In the genomic region with DNA sequence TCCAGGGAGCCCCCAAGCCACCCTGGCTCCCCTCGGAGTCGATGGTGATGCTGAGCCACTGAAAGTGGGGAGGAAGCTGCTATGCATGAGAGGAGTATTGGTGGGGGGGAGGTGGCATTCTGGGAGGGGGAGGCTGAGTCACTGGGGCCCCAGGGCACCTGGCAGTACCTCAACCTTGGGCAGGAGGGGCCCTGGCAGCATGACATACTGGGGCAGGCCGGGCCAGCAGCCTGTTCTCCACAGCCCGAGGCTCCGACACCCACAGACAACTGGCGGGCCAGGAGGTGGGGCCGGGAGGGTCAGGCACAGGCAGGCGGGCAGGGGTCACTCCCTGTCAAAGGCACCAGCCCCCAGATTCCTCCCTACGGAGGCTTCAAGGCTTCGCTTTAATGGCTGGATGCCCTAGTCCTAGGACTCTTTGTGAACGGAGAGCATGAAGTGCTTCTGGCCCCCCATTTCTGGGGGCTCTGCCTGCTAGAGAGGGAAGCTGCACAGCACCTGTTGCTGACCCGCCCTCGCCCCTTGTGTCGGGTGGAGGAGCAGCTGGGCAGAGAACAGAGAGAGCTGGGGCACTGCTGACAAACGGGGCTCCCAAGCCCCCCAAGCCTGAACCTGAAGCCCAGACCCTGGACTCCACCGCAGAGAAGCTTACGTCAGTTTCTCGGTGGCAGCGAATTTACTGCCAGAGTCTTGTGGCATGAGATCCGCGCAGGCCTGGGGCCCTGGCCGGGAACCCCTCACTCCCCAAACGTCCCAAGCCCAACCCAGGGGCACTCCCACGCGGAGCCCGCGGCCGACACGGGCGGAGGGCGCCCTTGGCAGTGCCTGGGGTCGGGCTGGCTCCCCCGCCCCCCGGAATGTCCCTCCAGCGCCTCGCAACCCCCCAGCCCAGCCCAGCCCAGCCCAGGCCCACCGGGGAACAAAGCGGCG, we compare ENCODE assay signal across 8 cellular contexts. TPM values are rescaled to one million over a fixed set of nuclear protein-coding genes. Genes with fewer than 3 reads are reported as not detected.
DNase-seq lines count a peak whose midpoint lies in the region; TF ChIP-seq lines count a peak whose summit lies in the region.

No MANE protein-coding gene starts in this region.

- H3K79me1 ChIP-seq in mesendoderm (ENCODE audit: low read length) = peaks cover 14% of the 10 kb centered on the region

- H3K9me3 Mint-ChIP-seq in dendritic cell treated with granulocyte-macrophage colony-stimulating factor and Interleukin-4, amounts not matched to agents 40 ng/mL and 50 ng/mL, for 4 days = no peaks in the 10 kb centered on the region

- H3K4me2 ChIP-seq in OCI-LY3 (ENCODE audit: low read length) (peak overlapping the region; percentile 90), mesendoderm (ENCODE audit: low read length) (peak overlapping the region; percentile 83)

- no peak overlapping the region for H4K8ac ChIP-seq in mesendoderm (ENCODE audit: low read depth, low read length)

- no peak for TF ChIP-seq CTCF in OCI-LY3 (IDR thresholded peaks at IDR 0.05; ENCODE audit: low read depth, low read length)

- no peak overlapping the region for H2BK15ac ChIP-seq in mesendoderm (replicated peaks; ENCODE audit: low read depth)

- in situ Hi-C loops in Caki2 (cut with HindIII; ENCODE audit: low pct_unique_long_range_greater_than_20kb, low sequenced_read_pairs) = no loop called here

- H3K4me1 Mint-ChIP-seq in dendritic cell treated with granulocyte-macrophage colony-stimulating factor and Interleukin-4, amounts not matched to agents 40 ng/mL and 50 ng/mL, for 4 days (ENCODE audit: low read depth) = peaks cover 26% of the 10 kb centered on the region

- H3K36me3 Mint-ChIP-seq in dendritic cell treated with granulocyte-macrophage colony-stimulating factor and Interleukin-4, amounts not matched to agents 40 ng/mL and 50 ng/mL, for 4 days (ENCODE audit: low read depth) = no peaks in the 10 kb centered on the region

- peak overlapping the region; percentile 22; the same call in 1 of the 2 replicates for H2AFZ ChIP-seq in OCI-LY3 (ENCODE audit: low read depth, low read length)

- intact Hi-C loops in dendritic cell treated with granulocyte-macrophage colony-stimulating factor and Interleukin-4, amounts not matched to agents 40 ng/mL and 50 ng/mL, for 4 days (cut with micrococcal nuclease) = loop anchor here (5.0 kb wide), 1 partner anchor 87 kb away; no protein-coding TSS in a partner anchor

- H3K9ac ChIP-seq in OCI-LY3 (ENCODE audit: low read length) (peak overlapping the region; percentile 73), mesendoderm (ENCODE audit: low read length) (peak overlapping the region; percentile 85)

- DNase-seq in Caki2 (ENCODE audit: low read depth) (peak; percentile 48), mesendoderm (peak; percentile 37), ecto neural progenitor cell (ENCODE audit: low spot score) (no peak), foreskin melanocyte (no peak), NOMO-1 treated with dmso at 0.1 percent for 144 hours (lab: John Stamatoyannopoulos, UW; ENCODE audit: unreplicated experiment) (no peak)
- no peak for DNase-seq in activated CD4-positive, alpha-beta T cell treated with anti-CD3 and anti-CD28 coated beads for 4 hours

- H3K79me2 ChIP-seq in OCI-LY3 (ENCODE audit: low read length) = peaks cover 8% of the 10 kb centered on the region
- peaks cover 2% of the 10 kb centered on the region for H3K79me2 ChIP-seq in mesendoderm (ENCODE audit: control insufficient read depth, insufficient read depth, low read length)

- H3K27me3 ChIP-seq in OCI-LY3 (ENCODE audit: low read depth, low read length) = no peaks in the 10 kb centered on the region
- no peaks in the 10 kb centered on the region for H3K27me3 ChIP-seq in mesendoderm (ENCODE audit: insufficient read depth, low read length, poor library complexity)

- H3K27ac ChIP-seq in OCI-LY3 (ENCODE audit: low read length) = 0 out of 2 replicates have a peak overlapping the region, but pooled peaks have one; percentile 9
- H3K27ac ChIP-seq in mesendoderm (ENCODE audit: low read depth, low read length) = peak overlapping the region; percentile 31

- no peak overlapping the region for H3K23ac ChIP-seq in mesendoderm (ENCODE audit: low read length)

- H3K4me3 ChIP-seq in OCI-LY3 (ENCODE audit: low read length) (peak overlapping the region; percentile 89), mesendoderm (ENCODE audit: low read length) (peak overlapping the region; percentile 67)

- H3K4me3 Mint-ChIP-seq in dendritic cell treated with granulocyte-macrophage colony-stimulating factor and Interleukin-4, amounts not matched to agents 40 ng/mL and 50 ng/mL, for 4 days = peak overlapping the region; percentile 34

- peaks cover 7% of the 10 kb centered on the region for H3K36me3 ChIP-seq in OCI-LY3 (replicated peaks; ENCODE audit: low read depth, low read length)
- H3K36me3 ChIP-seq in mesendoderm (ENCODE audit: control insufficient read depth, insufficient read depth, low read length) = no peaks in the 10 kb centered on the region

- H3K4me1 ChIP-seq in OCI-LY3 (ENCODE audit: low read length) (peaks cover 25% of the 10 kb centered on the region), mesendoderm (ENCODE audit: control insufficient read depth, low read depth, low read length) (peaks cover 3% of the 10 kb centered on the region)

- peak overlapping the region; percentile 94 for H3K18ac ChIP-seq in mesendoderm (ENCODE audit: low read length)

- peak overlapping the region; percentile 88 for H3K56ac ChIP-seq in mesendoderm (ENCODE audit: low read length)

- H3K4ac ChIP-seq in mesendoderm (ENCODE audit: low read depth, low read length) = peak overlapping the region; percentile 89

- no peak overlapping the region for H2AK5ac ChIP-seq in mesendoderm (ENCODE audit: low read length)

- no peak overlapping the region for H3K27ac Mint-ChIP-seq in dendritic cell treated with granulocyte-macrophage colony-stimulating factor and Interleukin-4, amounts not matched to agents 40 ng/mL and 50 ng/mL, for 4 days

- no peak overlapping the region for H4K5ac ChIP-seq in mesendoderm (ENCODE audit: low read length)

- peaks cover 6% of the 10 kb centered on the region; the same call in 1 of the 2 replicates for H4K20me1 ChIP-seq in OCI-LY3 (ENCODE audit: insufficient read depth, low read length)

- no peaks in the 10 kb centered on the region for H3K9me3 ChIP-seq in OCI-LY3 (ENCODE audit: insufficient read depth, low read length)

- H2BK5ac ChIP-seq in mesendoderm (ENCODE audit: low read length) = no peak overlapping the region

- peaks cover 42% of the 10 kb centered on the region for H3K27me3 Mint-ChIP-seq in dendritic cell treated with granulocyte-macrophage colony-stimulating factor and Interleukin-4, amounts not matched to agents 40 ng/mL and 50 ng/mL, for 4 days

- no CpG with 5 or more reads among the region's 39 CpGs for WGBS in mesendoderm (ENCODE audit: extremely low coverage, insufficient coverage, low lambda C conversion rate)

- peak overlapping the region; percentile 52 for H2BK120ac ChIP-seq in mesendoderm (ENCODE audit: low read depth, low read length)

RNA-seq across cellular contexts. Expression of a gene that starts 0.8 kb away (rescaled TPM):
- 12.9 and 16.9 TPM in 2 replicates for total RNA-seq in Caki2 (2014; rRNA removed; shearing (Covaris generic); ENCODE audit: low replicate concordance)
- polyA plus RNA-seq in mesendoderm (2013, experiment 1 of 2) = 11.7 TPM
- 12.0 TPM for polyA plus RNA-seq in mesendoderm (2013, experiment 2 of 2)

RNA-seq across cellular contexts. Expression of a gene that starts 1.8 kb away (rescaled TPM):
- total RNA-seq in Caki2 (2014; rRNA removed; shearing (Covaris generic); ENCODE audit: low replicate concordance) = 53.3 and 78.0 TPM in 2 replicates
- polyA plus RNA-seq in mesendoderm (2013, experiment 1 of 2) = 24.5 TPM
- polyA plus RNA-seq in mesendoderm (2013, experiment 2 of 2) = 22.1 TPM

RNA-seq across cellular contexts. Expression of a gene that starts 10.9 kb away (rescaled TPM):
- total RNA-seq in Caki2 (2014; rRNA removed; shearing (Covaris generic); ENCODE audit: low replicate concordance) = 34.2 and 42.5 TPM in 2 replicates
- polyA plus RNA-seq in mesendoderm (2013, experiment 1 of 2) = 29.1 TPM
- polyA plus RNA-seq in mesendoderm (2013, experiment 2 of 2) = 29.4 TPM

RNA-seq across cellular contexts. Expression of a gene that starts 58.1 kb away (rescaled TPM):
- total RNA-seq in Caki2 (2014; rRNA removed; shearing (Covaris generic); ENCODE audit: low replicate concordance) = 65.8 and 66.0 TPM in 2 replicates
- polyA plus RNA-seq in mesendoderm (2013, experiment 1 of 2) = 32.9 TPM
- polyA plus RNA-seq in mesendoderm (2013, experiment 2 of 2) = 32.7 TPM

Comparison
In these comparisons a context has a peak if more than half of its experiments do, and no peak if none do; other contexts are left out.
1. DNase-seq: peak in Caki2 (single experiment) and mesendoderm (single experiment); none in ecto neural progenitor cell (single experiment), foreskin melanocyte (single experiment), activated CD4-positive, alpha-beta T cell treated with anti-CD3 and anti-CD28 coated beads for 4 hours (0 of 2) and NOMO-1 treated with dmso at 0.1 percent for 144 hours (single experiment).